Comparison of ENCODE assay signal across 16 cellular contexts in the genomic region with DNA sequence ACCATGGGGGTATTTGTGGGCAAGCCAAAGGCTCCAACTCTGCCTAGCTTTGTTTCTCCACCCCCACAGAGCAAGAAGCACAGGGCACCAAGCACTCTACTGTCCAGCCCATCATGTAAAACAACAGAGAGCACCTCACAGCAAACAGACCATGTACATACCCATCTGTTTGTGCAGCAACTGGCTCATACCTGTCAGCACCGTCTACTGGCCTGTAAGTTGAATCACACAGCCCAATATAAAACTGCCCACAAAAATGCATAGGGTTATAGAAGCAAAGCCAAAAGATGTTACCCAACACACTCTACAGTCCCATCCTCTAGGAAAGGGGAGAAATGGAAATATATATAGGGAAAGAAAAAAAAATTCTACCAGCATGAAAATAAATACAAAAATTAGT.
"Had no signal": no experiment of that assay in that cellular context is flagged by ENCODE, and none has a peak within 500 bp of the region (broad histone marks: within the 10 kb centered on the region; RNA-seq: fewer than 3 reads in every experiment).

No MANE protein-coding gene starts in this region.

- H2AFZ ChIP-seq: parathyroid adenoma had no signal

- H3K27ac ChIP-seq: parathyroid adenoma, right lobe of liver, upper lobe of right lung had no signal

- H3K27me3 ChIP-seq: right lobe of liver, upper lobe of right lung had no signal

- ATAC-seq: activated CD4-positive, alpha-beta T cell treated with anti-CD3 and anti-CD28 coated beads for 36 hours; left lobe of liver; right lobe of liver; upper lobe of right lung; WTC11 had no signal

- H3K4me3 ChIP-seq: lung, right lobe of liver, upper lobe of right lung had no signal

- H3K36me3 ChIP-seq: right lobe of liver, upper lobe of right lung had no signal

- H3K9ac ChIP-seq: parathyroid adenoma had no signal

- DNase-seq: activated CD4-positive, alpha-beta T cell treated with anti-CD3 and anti-CD28 coated beads for 36 hours; activated CD4-positive, alpha-beta T cell treated with anti-CD3 and anti-CD28 coated beads, Interleukin-2, amount 50 U/mL, for 48 hours; activated gamma-delta T cell; foreskin melanocyte; glutamatergic neuron; hypothalamus; kidney; right lobe of liver; stimulated activated CD4-positive, alpha-beta T cell treated with anti-CD3 and anti-CD28 coated beads, Interleukin-4, amount 100 ng/mL, for 24 hours; upper lobe of right lung had no signal

- H3K79me2 ChIP-seq: parathyroid adenoma had no signal

- H3K9me3 ChIP-seq: right lobe of liver, upper lobe of right lung had no signal

- FAIRE-seq: astrocyte, kidney, TTC549 had no signal

- H3K4me1 ChIP-seq: parathyroid adenoma, right lobe of liver, upper lobe of right lung had no signal
